3 cellular contexts compared by ENCODE assay signal in genomic region chr17:81906476-81907218, GRCh38.
TF ChIP-seq lines count a peak whose summit lies in the region.

No MANE protein-coding gene starts in this region.

TF ChIP-seq in H1, 55 proteins besides CTCF, POLR2A, EP300 and RAD21:
- no peak for TF ChIP-seq ASH2L (IDR thresholded peaks at IDR 0.05; ENCODE audit: low read length)
- TF ChIP-seq MAX (IDR thresholded peaks at IDR 0.05) = 0 out of 2 replicates have a peak, but pooled peaks have one; percentile 26

TF ChIP-seq in HEK293T, 16 proteins besides CTCF, POLR2A, EP300 and RAD21:
- TF ChIP-seq ARNT (IDR thresholded peaks at IDR 0.05) (no peak), TARDBP (IDR thresholded peaks at IDR 0.05) (no peak), HDGF (IDR thresholded peaks at IDR 0.05; ENCODE audit: borderline replicate concordance) (no peak), ELF4 (IDR thresholded peaks at IDR 0.05) (no peak), NFRKB (IDR thresholded peaks at IDR 0.05) (no peak), BHLHE40 (IDR thresholded peaks at IDR 0.05; ENCODE audit: borderline replicate concordance) (no peak), LEF1 (IDR thresholded peaks at IDR 0.05; ENCODE audit: borderline replicate concordance) (no peak), FOXK2 (IDR thresholded peaks at IDR 0.05) (no peak), CTBP1 (IDR thresholded peaks at IDR 0.05; ENCODE audit: borderline replicate concordance) (no peak), L3MBTL2 (conservative IDR thresholded peaks at IDR 0.05) (no peak), FOXM1 (IDR thresholded peaks at IDR 0.05; ENCODE audit: borderline replicate concordance) (no peak), SP1 (IDR thresholded peaks at IDR 0.05) (no peak)
TF ChIP-seq in HEK293T: peak in this region for 0.

TF ChIP-seq in GM12891, 5 proteins besides CTCF, POLR2A, EP300 and RAD21:
- no peak for TF ChIP-seq POLR2AphosphoS5 (IDR thresholded peaks at IDR 0.05; ENCODE audit: low read depth, low read length)
- TF ChIP-seq PAX5 (IDR thresholded peaks at IDR 0.05; ENCODE audit: insufficient read depth, low read length, severe bottlenecking) = no peak
- no peak for TF ChIP-seq TAF1 (IDR thresholded peaks at IDR 0.05; ENCODE audit: low read depth, low read length)
- TF ChIP-seq SPI1 (IDR thresholded peaks at IDR 0.05; ENCODE audit: low read depth, low read length) = no peak
- no peak for TF ChIP-seq POU2F2 (IDR thresholded peaks at IDR 0.05; ENCODE audit: low read depth, low read length)
